8 cellular contexts compared by ENCODE assay signal in genomic region chr16:20898938-20899502, GRCh38. TPM values are rescaled to one million over a fixed set of nuclear protein-coding genes. Genes with fewer than 3 reads are reported as not detected.
A peak's percentile ranks its signal among the peaks of the same experiment; 100 is the strongest.
DNase-seq lines count a peak whose midpoint lies in the region; ATAC-seq and TF ChIP-seq lines count a peak whose summit lies in the region.

No MANE protein-coding gene starts in this region.

- TSS peak; percentile 28 for BruUV-seq in PC-3 (replicated peaks; lab: Mats Ljungman, UMichigan)

- peak overlapping the region; percentile 95 for H3K27ac Mint-ChIP-seq in CD4-positive, alpha-beta T cell
- H3K27ac Mint-ChIP-seq in endodermal cell = peak overlapping the region; percentile 97

- H3K4me2 ChIP-seq in PC-3 (ENCODE audit: low read length) (peak overlapping the region; percentile 95), neuronal stem cell (ENCODE audit: insufficient read depth, low read length, poor library complexity, severe bottlenecking) (peak overlapping the region; percentile 81)

- no peak overlapping the region for H2BK15ac ChIP-seq in neuronal stem cell (ENCODE audit: low read length)

- DNase-seq in CD4-positive, alpha-beta T cell = no peak
- DNase-seq in PC-3 = no peak
- DNase-seq in endodermal cell = no peak
- DNase-seq in neuronal stem cell (ENCODE audit: low spot score) = no peak
- no peak for DNase-seq in DMS114 treated with DMSO at 0.1 percent for 48 hours (lab: John Stamatoyannopoulos, UW; ENCODE audit: unreplicated experiment)
- no peak for DNase-seq in T1000 (lab: John Stamatoyannopoulos, UW)
- no peak for DNase-seq in MV-4-11 (lab: John Stamatoyannopoulos, UW)

- H3K27me3 ChIP-seq in CD4-positive, alpha-beta T cell (ENCODE audit: control insufficient read depth, insufficient read depth, low read length) = no peaks in the 10 kb centered on the region
- H3K27me3 ChIP-seq in PC-3 (ENCODE audit: low read length) (no peaks in the 10 kb centered on the region), endodermal cell (ENCODE audit: control insufficient read depth, insufficient read depth, low read length, poor library complexity, severe bottlenecking) (no peaks in the 10 kb centered on the region), neuronal stem cell (ENCODE audit: control insufficient read depth in 3 of 3, insufficient read depth in 3 of 3, low read depth in 1 of 3, low read length in 3 of 3) (no peaks in the 10 kb centered on the region)

- no peak for ATAC-seq in CD4-positive, alpha-beta T cell (ENCODE audit: poor library complexity)
- ATAC-seq in PC-3 = no peak
- ATAC-seq in HG03108 (IDR thresholded peaks at IDR 0.05; ENCODE audit: unreplicated experiment) = no peak

- CTCF ChIA-PET in CD4-positive, alpha-beta T cell (lab: Charles Lee) = interaction anchor here (2.9 kb wide), 1 partner anchor 24 kb away, joined by 11 read pairs; no protein-coding TSS in a partner anchor
- CTCF ChIA-PET in PC-3 (lab: Charles Lee) = no interaction called here

- no peak overlapping the region for H2BK12ac ChIP-seq in neuronal stem cell (ENCODE audit: low read length)

- peaks cover 69% of the 10 kb centered on the region for H3K4me1 Mint-ChIP-seq in CD4-positive, alpha-beta T cell (ENCODE audit: low read depth)
- peaks cover 28% of the 10 kb centered on the region for H3K4me1 Mint-ChIP-seq in endodermal cell

- H3K27ac ChIP-seq in CD4-positive, alpha-beta T cell (ENCODE audit: low read depth, low read length) = peak overlapping the region; percentile 85
- H3K27ac ChIP-seq in PC-3 (ENCODE audit: low read length) = no peak overlapping the region
- H3K27ac ChIP-seq in endodermal cell (ENCODE audit: low read depth, low read length) = no peak overlapping the region
- no peak overlapping the region for H3K27ac ChIP-seq in neuronal stem cell (replicated peaks; ENCODE audit: low read length)

- H3F3A ChIP-seq in PC-3 (ENCODE audit: low read length, unreplicated experiment) = peaks cover 4% of the 10 kb centered on the region

- H3K18ac ChIP-seq in neuronal stem cell (ENCODE audit: low read length) = no peak overlapping the region

- H3K14ac ChIP-seq in neuronal stem cell (ENCODE audit: low read length) = no peak overlapping the region

- H3K9me3 Mint-ChIP-seq in CD4-positive, alpha-beta T cell = no peaks in the 10 kb centered on the region
- no peaks in the 10 kb centered on the region for H3K9me3 Mint-ChIP-seq in endodermal cell

- no peak for TF ChIP-seq CTCF in CD4-positive, alpha-beta T cell (IDR thresholded peaks at IDR 0.05)
- TF ChIP-seq CTCF in PC-3 (conservative IDR thresholded peaks at IDR 0.05; ENCODE audit: low read depth, low read length) (no peak), endodermal cell (conservative IDR thresholded peaks at IDR 0.05) (no peak)

- H3K4me3 ChIP-seq in PC-3 (ENCODE audit: low read length) = peak overlapping the region; percentile 96
- H3K4me3 ChIP-seq in endodermal cell (ENCODE audit: low read length) = peak overlapping the region; percentile 90
- H3K4me3 ChIP-seq in neuronal stem cell (ENCODE audit: low read length in 2 of 2) = peak overlapping the region; percentile 73 to 96

- no peaks in the 10 kb centered on the region for H3K9me3 ChIP-seq in CD4-positive, alpha-beta T cell (ENCODE audit: control insufficient read depth, low read length)
- H3K9me3 ChIP-seq in PC-3 (ENCODE audit: low read length) = no peaks in the 10 kb centered on the region
- no peaks in the 10 kb centered on the region for H3K9me3 ChIP-seq in endodermal cell (ENCODE audit: control insufficient read depth, low read length)
- no peaks in the 10 kb centered on the region for H3K9me3 ChIP-seq in neuronal stem cell (replicated peaks in 1 of 2; ENCODE audit: control insufficient read depth in 2 of 2, insufficient read depth in 1 of 2, low read depth in 1 of 2, low read length in 2 of 2)

- POLR2A ChIA-PET in CD4-positive, alpha-beta T cell (lab: Charles Lee) = interaction anchor here (1.1 to 3.0 kb wide), 4 partner anchors 25 to 260 kb away, joined by 3 to 34 read pairs (median 5); partner anchors contain the start of gene LDAF1
- POLR2A ChIA-PET in PC-3 (lab: Charles Lee; ENCODE audit: unreplicated experiment) = interaction anchor here (0.5 to 0.6 kb wide), 2 partner anchors 32 to 200 kb away, joined by 3 to 4 read pairs; no protein-coding TSS in a partner anchor

- H3K36me3 ChIP-seq in PC-3 (ENCODE audit: low read depth, low read length) = peaks cover 17% of the 10 kb centered on the region
- peaks cover 35% of the 10 kb centered on the region for H3K36me3 ChIP-seq in endodermal cell (ENCODE audit: control insufficient read depth, insufficient read depth, low read length)
- H3K36me3 ChIP-seq in neuronal stem cell (replicated peaks in 1 of 2; ENCODE audit: control insufficient read depth in 2 of 2, insufficient read depth in 2 of 2, low read length in 2 of 2) = peaks cover 7 to 49% of the 10 kb centered on the region in 2 donors

- H4K91ac ChIP-seq in neuronal stem cell (ENCODE audit: low read depth, low read length, poor library complexity) = no peak overlapping the region

- no peak overlapping the region for H3K23ac ChIP-seq in neuronal stem cell (ENCODE audit: low read depth, low read length, poor library complexity)

- intact Hi-C loops in CD4-positive, alpha-beta T cell (cut with DNase I, micrococcal nuclease) = loop anchor here in 1 of 2 experiments (2.0 kb wide), 1 partner anchor 24 kb away; no protein-coding TSS in a partner anchor
- intact Hi-C loops in PC-3 (cut with micrococcal nuclease) = loop anchor here (1.0 kb wide), 1 partner anchor 48 kb away; no protein-coding TSS in a partner anchor

- no peak overlapping the region for H2BK120ac ChIP-seq in neuronal stem cell (ENCODE audit: low read depth, low read length)

- peak overlapping the region; percentile 96 for H3K4me3 Mint-ChIP-seq in CD4-positive, alpha-beta T cell
- H3K4me3 Mint-ChIP-seq in endodermal cell = peak overlapping the region; percentile 78

- peaks cover 33% of the 10 kb centered on the region for H3K36me3 Mint-ChIP-seq in CD4-positive, alpha-beta T cell (ENCODE audit: low read depth)
- peaks cover 34% of the 10 kb centered on the region for H3K36me3 Mint-ChIP-seq in endodermal cell (ENCODE audit: low read depth)

- no peak overlapping the region for H2BK5ac ChIP-seq in neuronal stem cell (ENCODE audit: low read length)

- H3K4ac ChIP-seq in neuronal stem cell (ENCODE audit: low read length) = no peak overlapping the region

- H3K4me1 ChIP-seq in PC-3 (ENCODE audit: insufficient read depth, low read length) (peaks cover 51% of the 10 kb centered on the region), endodermal cell (ENCODE audit: control insufficient read depth, insufficient read depth, low read length) (peaks cover 5% of the 10 kb centered on the region), neuronal stem cell (ENCODE audit: control insufficient read depth in 2 of 2, insufficient read depth in 1 of 2, low read depth in 1 of 2, low read length in 2 of 2) (peaks cover 7 to 16% of the 10 kb centered on the region in 2 donors)

- H4K8ac ChIP-seq in neuronal stem cell (ENCODE audit: low read depth, low read length) = no peak overlapping the region

- H4K20me1 ChIP-seq in PC-3 (ENCODE audit: low read length) = peaks cover 15% of the 10 kb centered on the region; the same call in 1 of the 2 replicates

- H3K27me3 Mint-ChIP-seq in CD4-positive, alpha-beta T cell = no peaks in the 10 kb centered on the region
- no peaks in the 10 kb centered on the region for H3K27me3 Mint-ChIP-seq in endodermal cell (ENCODE audit: insufficient read depth)

- H3K9ac ChIP-seq in PC-3 (ENCODE audit: low read length) (peak overlapping the region; percentile 99), endodermal cell (ENCODE audit: extremely low read depth, low read length, poor library complexity, severe bottlenecking) (peak overlapping the region; percentile 51), neuronal stem cell (ENCODE audit: low read depth, low read length, poor library complexity) (no peak overlapping the region)

- 63 to 68% methylated on average over 8 of the region's 8 CpGs for WGBS in endodermal cell (ENCODE audit: insufficient coverage in 1 of 2, insufficient read length in 1 of 2), 2 experiments
- WGBS in neuronal stem cell (ENCODE audit: extremely low coverage in 2 of 2, insufficient read length in 2 of 2, insufficient replicate concordance in 1 of 2), 2 donors = no CpG with 5 or more reads among the region's 8 CpGs

- peaks cover 96% of the 10 kb centered on the region for H3K79me2 ChIP-seq in PC-3 (ENCODE audit: low read length)

- H3K79me1 ChIP-seq in neuronal stem cell (ENCODE audit: low read depth, low read length) = peaks cover 7% of the 10 kb centered on the region

- no peak overlapping the region for H2AFZ ChIP-seq in PC-3 (ENCODE audit: low read length)
- no peak overlapping the region for H2AFZ ChIP-seq in neuronal stem cell (ENCODE audit: low read length)

- H2AK5ac ChIP-seq in neuronal stem cell (ENCODE audit: low read depth, low read length) = no peak overlapping the region

- no peaks in the 10 kb centered on the region for H3K9me2 ChIP-seq in PC-3 (replicated peaks; ENCODE audit: low read length)

RNA-seq across cellular contexts. Expression of gene DCUN1D3, which starts 1.1 kb away (rescaled TPM):
- 1 to 10 TPM; 1.9 TPM for total RNA-seq in CD4-positive, alpha-beta T cell
- total RNA-seq in PC-3 (2014; rRNA removed) (8.5 and 10.5 TPM in 2 replicates), endodermal cell (10 to 100 TPM; 21.3 to 22.7 TPM)
- 5.9 TPM for polyA plus RNA-seq in endodermal cell (2013, experiment 1 of 2)
- 4.8 TPM for polyA plus RNA-seq in endodermal cell (2013, experiment 2 of 2)
- 5.1 TPM for polyA plus RNA-seq in neuronal stem cell (2013, experiment 1 of 2)
- polyA plus RNA-seq in neuronal stem cell (2013, experiment 2 of 2) = 4.8 TPM

RNA-seq across cellular contexts. Expression of gene LYRM1, which starts 1.6 kb away (rescaled TPM):
- 10 to 100 TPM; 13.3 to 14.0 TPM for total RNA-seq in CD4-positive, alpha-beta T cell
- total RNA-seq in PC-3 (2014; rRNA removed) (21.9 and 35.1 TPM in 2 replicates), endodermal cell (10 to 100 TPM; 13.1 to 16.8 TPM)
- 31.5 TPM for polyA plus RNA-seq in endodermal cell (2013, experiment 1 of 2)
- polyA plus RNA-seq in endodermal cell (2013, experiment 2 of 2) = 32.3 TPM
- polyA plus RNA-seq in neuronal stem cell (2013, experiment 1 of 2) = 40.9 TPM
- 39.7 TPM for polyA plus RNA-seq in neuronal stem cell (2013, experiment 2 of 2)
